ENCODE assay signal across 25 cellular contexts in the genomic region with DNA sequence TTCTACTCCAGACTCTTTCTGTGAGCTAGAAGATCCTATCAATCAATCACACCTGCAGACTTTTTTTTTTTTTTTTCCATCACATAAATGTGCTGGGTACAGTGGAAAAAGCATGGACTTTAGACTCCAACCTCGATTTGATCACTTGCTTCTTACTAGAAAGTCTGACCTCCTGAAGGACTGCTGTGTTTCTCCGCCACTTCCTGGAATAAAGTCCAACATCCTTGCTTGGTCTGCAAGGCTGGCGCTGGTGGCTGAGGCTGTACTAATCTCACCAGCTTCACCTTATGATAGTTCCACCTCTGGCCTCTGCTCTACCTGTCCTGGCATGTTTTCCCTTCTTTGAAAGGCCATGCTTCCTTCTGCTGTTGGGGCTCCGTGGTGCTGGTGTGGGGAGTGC.
"Had no signal": no experiment of that assay in that cellular context is flagged by ENCODE, and none has a peak within 500 bp of the region (broad histone marks: within the 10 kb centered on the region; RNA-seq: fewer than 3 reads in every experiment).

No MANE protein-coding gene starts in this region.

- H3K4me1 ChIP-seq: ascending aorta had no signal

- H3K9me3 Mint-ChIP-seq: activated CD8-positive, alpha-beta T cell treated with anti-CD3 and anti-CD28 coated beads for 36 hours; activated naive CD4-positive, alpha-beta T cell treated with anti-CD3 and anti-CD28 coated beads, Interleukin-2, amount 50 U/mL, for 72 hours; activated naive CD8-positive, alpha-beta T cell treated with anti-CD3 and anti-CD28 coated beads, Interleukin-2, amount 50 U/mL, for 24 hours; activated T-helper 1 cell treated with anti-CD3 and anti-CD28 coated beads, Interleukin-12 subunit alpha, Interleukin-12 subunit beta, Interleukin-2, Interleukin-4 antibody, amounts not matched to agents 30 ng/mL and 10 ng/mL and 1 ng/mL, durations not matched to agents 14 hours and 24 hours and 36 hours; T-helper 1 cell treated with Interleukin-12 subunit alpha and Interleukin-12 subunit beta and Interleukin-4 antibody, amounts not matched to agents 30 μg/mL and 1 μg/mL, for 36 hours had no signal

- H3K27ac Mint-ChIP-seq: activated CD8-positive, alpha-beta T cell treated with anti-CD3 and anti-CD28 coated beads for 36 hours; activated naive CD4-positive, alpha-beta T cell treated with anti-CD3 and anti-CD28 coated beads, Interleukin-2, amount 50 U/mL, for 72 hours; activated naive CD8-positive, alpha-beta T cell treated with anti-CD3 and anti-CD28 coated beads, Interleukin-2, amount 50 U/mL, for 24 hours; activated T-helper 1 cell treated with anti-CD3 and anti-CD28 coated beads, Interleukin-12 subunit alpha, Interleukin-12 subunit beta, Interleukin-2, Interleukin-4 antibody, amounts not matched to agents 30 ng/mL and 10 ng/mL and 1 ng/mL, durations not matched to agents 14 hours and 24 hours and 36 hours; T-helper 1 cell treated with Interleukin-12 subunit alpha and Interleukin-12 subunit beta and Interleukin-4 antibody, amounts not matched to agents 30 μg/mL and 1 μg/mL, for 36 hours had no signal

- H3K36me3 ChIP-seq: ascending aorta had no signal

- H3K27ac ChIP-seq: ascending aorta, body of pancreas had no signal

- DNase-seq: activated CD4-positive, alpha-beta T cell treated with anti-CD3 and anti-CD28 coated beads for 4 hours; activated CD8-positive, alpha-beta memory T cell treated with anti-CD3 and anti-CD28 coated beads, Interleukin-2, amount 50 U/mL, for 4 hours; activated CD8-positive, alpha-beta T cell treated with anti-CD3 and anti-CD28 coated beads for 36 hours; activated effector memory CD4-positive, alpha-beta T cell treated with Interleukin-2 at 50 U/mL for 16 hours; activated naive CD4-positive, alpha-beta T cell; activated naive CD8-positive, alpha-beta T cell treated with anti-CD3 and anti-CD28 coated beads, Interleukin-2, amount 50 U/mL, for 24 hours; amniotic stem cell; body of pancreas; Kasumi-1; KBM-7; NCI-H1092; NCI-H1417; NCI-H1930; NCI-H2171; NCI-H226; NCI-H526; NK-92 treated with Interleukin-12 subunit alpha and Interleukin-12 subunit beta, amount 100 ng/mL, for 24 hours; OCI-M1; SHP77 had no signal

- H3K4me3 Mint-ChIP-seq: activated CD8-positive, alpha-beta T cell treated with anti-CD3 and anti-CD28 coated beads for 36 hours; activated naive CD8-positive, alpha-beta T cell treated with anti-CD3 and anti-CD28 coated beads, Interleukin-2, amount 50 U/mL, for 24 hours; activated T-helper 1 cell treated with anti-CD3 and anti-CD28 coated beads, Interleukin-12 subunit alpha, Interleukin-12 subunit beta, Interleukin-2, Interleukin-4 antibody, amounts not matched to agents 30 ng/mL and 10 ng/mL and 1 ng/mL, durations not matched to agents 14 hours and 24 hours and 36 hours; T-helper 1 cell treated with Interleukin-12 subunit alpha and Interleukin-12 subunit beta and Interleukin-4 antibody, amounts not matched to agents 30 μg/mL and 1 μg/mL, for 36 hours had no signal

- H3K36me3 Mint-ChIP-seq: activated naive CD4-positive, alpha-beta T cell treated with anti-CD3 and anti-CD28 coated beads, Interleukin-2, amount 50 U/mL, for 72 hours had no signal

- H3K27me3 ChIP-seq: ascending aorta, body of pancreas had no signal

- H3K27me3 Mint-ChIP-seq: activated CD8-positive, alpha-beta T cell treated with anti-CD3 and anti-CD28 coated beads for 36 hours; activated naive CD8-positive, alpha-beta T cell treated with anti-CD3 and anti-CD28 coated beads, Interleukin-2, amount 50 U/mL, for 24 hours had no signal

- H3K9me3 ChIP-seq: ascending aorta, body of pancreas had no signal

- ATAC-seq: activated CD4-positive, CD25-positive, alpha-beta regulatory T cell treated with anti-CD3 and anti-CD28 coated beads, Interleukin-2, amount 50 U/mL, for 24 hours; activated CD8-positive, alpha-beta T cell treated with anti-CD3 and anti-CD28 coated beads for 36 hours; activated naive CD4-positive, alpha-beta T cell treated with anti-CD3 and anti-CD28 coated beads, Interleukin-2, amount 50 U/mL, for 72 hours; activated naive CD8-positive, alpha-beta T cell treated with anti-CD3 and anti-CD28 coated beads, Interleukin-2, amount 50 U/mL, for 24 hours; body of pancreas; Panc1 had no signal

- H3K4me3 ChIP-seq: ascending aorta, body of pancreas had no signal
